23 cellular contexts compared by ENCODE assay signal in the genomic region with DNA sequence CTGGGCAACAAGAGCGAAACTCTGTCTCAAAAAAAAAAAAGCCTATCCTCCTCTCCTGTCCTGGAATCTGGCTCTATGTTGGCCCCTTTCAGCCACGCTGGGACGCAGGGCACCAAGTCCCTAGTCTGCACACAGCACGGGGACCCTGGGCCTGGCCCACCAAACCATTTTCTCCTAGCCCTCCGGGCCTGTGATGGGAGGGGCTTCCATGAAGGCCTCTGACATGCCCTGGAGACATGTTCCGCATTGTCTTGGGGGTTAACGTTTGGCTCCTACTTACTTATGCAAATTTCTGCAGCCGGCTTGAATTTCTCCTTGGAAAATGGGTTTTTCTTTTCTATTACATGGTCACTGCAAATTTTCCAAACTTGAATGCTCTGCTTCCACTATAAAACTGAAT. TPM values are rescaled to one million over a fixed set of nuclear protein-coding genes. Genes with fewer than 3 reads are reported as not detected.
DNase-seq lines count a peak whose midpoint lies in the region; ATAC-seq, FAIRE-seq and TF ChIP-seq lines count a peak whose summit lies in the region.
"Had no signal": no experiment of that assay in that cellular context is flagged by ENCODE, and none has a peak within 500 bp of the region (broad histone marks: within the 10 kb centered on the region; RNA-seq: fewer than 3 reads in every experiment).

No MANE protein-coding gene starts in this region.

- H3K9me2 ChIP-seq in GM23338 (ENCODE audit: insufficient read depth), result peaks cover 7% of the 10 kb centered on the region; the same call in 1 of the 2 replicates

- ATAC-seq in GM23338 (peak; percentile 48), heart right ventricle (no peak)

- H3K36me3 ChIP-seq in GM23338 (ENCODE audit: insufficient read depth) (no peaks in the 10 kb centered on the region), H1 (ENCODE audit: control insufficient read depth in 2 of 4, insufficient read depth in 4 of 4, low read length in 3 of 4) (no peaks in the 10 kb centered on the region), trophoblast cell (ENCODE audit: control insufficient read depth in 1 of 2, insufficient read depth in 2 of 2, low read length in 2 of 2) (no peaks in the 10 kb centered on the region), heart right ventricle (no peaks in the 10 kb centered on the region)
- H3K36me3 ChIP-seq: BE2C had no signal

- DNase-seq in GM23338 (ENCODE audit: low spot score), result no peak
- no peak for DNase-seq in H1 (ENCODE audit: low read depth in 1 of 2, low spot score in 2 of 2)
- DNase-seq in trophoblast cell, result no peak
- DNase-seq in NCI-H1105 treated with DMSO at 0.1 percent for 48 hours (lab: John Stamatoyannopoulos, UW), result no peak
- DNase-seq in EL, result no peak
- no peak for DNase-seq in heart right ventricle
- DNase-seq: ACHN; BE2C; C1 segment of cervical spinal cord; CD4-positive, CD25-positive, alpha-beta regulatory T cell; CD8-positive, alpha-beta memory T cell; COR-L47; DMS 273 treated with DMSO at 0.1 percent for 48 hours; DND-41; GDM1; GOT3; HCEC 1CT; KBM-7 had no signal

- H2BK12ac ChIP-seq in H1 (ENCODE audit: low read depth, low read length), result no peak overlapping the region
- peak overlapping the region; percentile 62 for H2BK12ac ChIP-seq in trophoblast cell (ENCODE audit: low read length)

- H4K8ac ChIP-seq in H1 (ENCODE audit: extremely low read depth, insufficient read depth, low read length) (no peak overlapping the region), trophoblast cell (ENCODE audit: low read depth, low read length) (no peak overlapping the region)

- H3K79me1 ChIP-seq in H1 (ENCODE audit: low read depth, low read length) (no peaks in the 10 kb centered on the region), trophoblast cell (ENCODE audit: low read length) (no peaks in the 10 kb centered on the region)

- no peak overlapping the region for H4K12ac ChIP-seq in trophoblast cell (ENCODE audit: low read depth, low read length)

- H3K27me3 ChIP-seq in GM23338 (ENCODE audit: insufficient read depth), result no peaks in the 10 kb centered on the region
- H3K27me3 ChIP-seq in H1 (replicated peaks in 1 of 4; ENCODE audit: control insufficient read depth in 3 of 4, extremely low read depth in 1 of 4, insufficient read depth in 3 of 4, low read length in 3 of 4), result no peaks in the 10 kb centered on the region
- no peaks in the 10 kb centered on the region for H3K27me3 ChIP-seq in trophoblast cell (ENCODE audit: insufficient read depth, low read length)
- no peaks in the 10 kb centered on the region for H3K27me3 ChIP-seq in heart right ventricle
- H3K27me3 ChIP-seq: BE2C had no signal

- H3K4me2 ChIP-seq in GM23338 (no peak overlapping the region), H1 (ENCODE audit: insufficient read depth in 1 of 2, low read depth in 2 of 2, low read length in 2 of 2) (no peak overlapping the region), trophoblast cell (ENCODE audit: low read length) (no peak overlapping the region)

- H3K4me3 Mint-ChIP-seq in GM23338, result no peak overlapping the region
- no peak overlapping the region for H3K4me3 Mint-ChIP-seq in nephron
- H3K4me3 Mint-ChIP-seq: CD4-positive, CD25-positive, alpha-beta regulatory T cell; CD8-positive, alpha-beta memory T cell had no signal

- TF ChIP-seq EP300 in H1 (IDR thresholded peaks at IDR 0.05; ENCODE audit: borderline replicate concordance in 1 of 2, low read depth in 2 of 2, low read length in 2 of 2), result no peak

- H3K27ac Mint-ChIP-seq in GM23338, result peak overlapping the region; percentile 40
- H3K27ac Mint-ChIP-seq in nephron, result peak overlapping the region in 2 of 3 experiments; percentile 8 to 64
- H3K27ac Mint-ChIP-seq: CD4-positive, CD25-positive, alpha-beta regulatory T cell; CD8-positive, alpha-beta memory T cell; IgD-negative memory B cell had no signal

- no peaks in the 10 kb centered on the region for H3F3A ChIP-seq in GM23338 (replicated peaks; ENCODE audit: low read depth)

- H3K27ac ChIP-seq in GM23338 (ENCODE audit: low read depth), result no peak overlapping the region
- no peak overlapping the region for H3K27ac ChIP-seq in H1 (ENCODE audit: low read depth, low read length)
- no peak overlapping the region for H3K27ac ChIP-seq in trophoblast cell (ENCODE audit: low read depth, low read length)
- no peak overlapping the region for H3K27ac ChIP-seq in heart right ventricle

- H4K91ac ChIP-seq in H1 (replicated peaks; ENCODE audit: insufficient read length, low read length) (no peak overlapping the region), trophoblast cell (ENCODE audit: low read depth, low read length) (no peak overlapping the region)

- POLR2A ChIA-PET in H1 (lab: Charles Lee; ENCODE audit: partially characterized antibody), result interaction anchor here (1.2 to 2.5 kb wide), 2 partner anchors 11 to 13 kb away, joined by 5 to 15 read pairs; partner anchors contain the start of gene GPT2

- 65% methylated on average over 8 of the region's 8 CpGs; no CpG with 5 or more reads in 1 of the 2 experiments for WGBS in H1 (ENCODE audit: extremely low coverage in 1 of 2, insufficient coverage in 1 of 2, insufficient read length in 1 of 2, insufficient replicate concordance in 2 of 2, low coverage in 1 of 2, low lambda C conversion rate in 2 of 2, missing lambda C conversion rate in 1 of 2), 2 experiments
- WGBS in trophoblast cell (ENCODE audit: extremely low coverage, insufficient coverage, insufficient read length), result no CpG with 5 or more reads among the region's 8 CpGs
- 78 to 80% methylated on average over 8 of the region's 8 CpGs for WGBS in heart right ventricle, 2 donors

- H3K4me3 ChIP-seq in GM23338 (no peak overlapping the region), H1 (ENCODE audit: extremely low read depth in 1 of 4, insufficient read depth in 2 of 4, low read depth in 3 of 4, low read length in 4 of 4) (no peak overlapping the region), trophoblast cell (ENCODE audit: low read depth, low read length) (no peak overlapping the region), heart right ventricle (no peak overlapping the region)

- TF ChIP-seq CTCF in GM23338 (conservative IDR thresholded peaks at IDR 0.05; ENCODE audit: low read depth in 2 of 2) (no peak), H1 (IDR thresholded peaks at IDR 0.05; ENCODE audit: control extremely low read depth in 1 of 3, insufficient read depth in 1 of 3, low read depth in 1 of 3, low read length in 3 of 3) (no peak), nephron (IDR thresholded peaks at IDR 0.05; ENCODE audit: unreplicated experiment in 3 of 3) (no peak), heart right ventricle (IDR thresholded peaks at IDR 0.05) (no peak)

- H2BK120ac ChIP-seq in H1 (replicated peaks; ENCODE audit: low read depth, low read length) (no peak overlapping the region), trophoblast cell (ENCODE audit: insufficient read depth, low read length, poor library complexity) (no peak overlapping the region)

- peaks cover 5% of the 10 kb centered on the region; the same call in 1 of the 3 replicates for H3K9me3 Mint-ChIP-seq in GM23338
- no peaks in the 10 kb centered on the region for H3K9me3 Mint-ChIP-seq in nephron
- H3K9me3 Mint-ChIP-seq: CD8-positive, alpha-beta memory T cell had no signal

- peaks cover 18% of the 10 kb centered on the region; the same call in 1 of the 2 replicates for H3K4me1 ChIP-seq in GM23338 (ENCODE audit: insufficient read depth)
- no peaks in the 10 kb centered on the region for H3K4me1 ChIP-seq in H1 (replicated peaks in 1 of 4; ENCODE audit: control insufficient read depth in 3 of 4, insufficient read depth in 4 of 4, low read length in 3 of 4)
- peaks cover 3 to 5% of the 10 kb centered on the region in 2 experiments for H3K4me1 ChIP-seq in trophoblast cell (ENCODE audit: control insufficient read depth in 1 of 2, insufficient read depth in 2 of 2, low read length in 2 of 2)
- H3K4me1 ChIP-seq in heart right ventricle, result peaks cover 0 to 7% (median 0%) of the 10 kb centered on the region in 9 donors
- H3K4me1 ChIP-seq: BE2C had no signal

- H4K5ac ChIP-seq in H1 (ENCODE audit: insufficient read length, low read depth, low read length), result no peak overlapping the region

- H3K14ac ChIP-seq in H1 (ENCODE audit: insufficient read length) (no peak overlapping the region), trophoblast cell (ENCODE audit: low read length) (no peak overlapping the region)

- H4K20me1 ChIP-seq in GM23338 (replicated peaks; ENCODE audit: insufficient read depth) (no peaks in the 10 kb centered on the region), H1 (replicated peaks in 1 of 2; ENCODE audit: control insufficient read depth in 1 of 2, insufficient read depth in 2 of 2, low read length in 2 of 2) (no peaks in the 10 kb centered on the region)

- FAIRE-seq in H1 (lab: Jason Lieb, UNC), result no peak
- FAIRE-seq: GM12892, GM18507, HTR-8/SVneo had no signal

- H3K4me1 Mint-ChIP-seq in GM23338, result peaks cover 14% of the 10 kb centered on the region
- H3K4me1 Mint-ChIP-seq in nephron, result peaks cover 22% of the 10 kb centered on the region
- H3K4me1 Mint-ChIP-seq: CD4-positive, CD25-positive, alpha-beta regulatory T cell; CD8-positive, alpha-beta memory T cell had no signal

- no peak overlapping the region for H2BK15ac ChIP-seq in H1 (ENCODE audit: low read length)

- H3K23ac ChIP-seq in H1 (ENCODE audit: insufficient read length), result no peak overlapping the region
- H3K23ac ChIP-seq in trophoblast cell (ENCODE audit: low read length), result no peak overlapping the region

- no peak overlapping the region for H2BK20ac ChIP-seq in H1 (ENCODE audit: low read length)

- no peak overlapping the region for H3K56ac ChIP-seq in H1 (replicated peaks; ENCODE audit: insufficient read length, low read depth, low read length)

- H2BK5ac ChIP-seq in H1 (ENCODE audit: low read depth, low read length), result no peak overlapping the region
- H2BK5ac ChIP-seq in trophoblast cell (ENCODE audit: low read depth, low read length, poor library complexity), result no peak overlapping the region

- no peaks in the 10 kb centered on the region for H3K79me2 ChIP-seq in GM23338 (replicated peaks; ENCODE audit: insufficient read depth)
- H3K79me2 ChIP-seq in H1 (ENCODE audit: control insufficient read depth in 1 of 2, insufficient read depth in 2 of 2, low read length in 2 of 2), result no peaks in the 10 kb centered on the region
- no peaks in the 10 kb centered on the region for H3K79me2 ChIP-seq in trophoblast cell (ENCODE audit: control insufficient read depth, insufficient read depth, low read length, poor library complexity)

- intact Hi-C loops in heart right ventricle (cut with DNase I), result no loop called here

- no peak overlapping the region for H2AK5ac ChIP-seq in H1 (ENCODE audit: low read depth, low read length)
- H2AK5ac ChIP-seq in trophoblast cell (ENCODE audit: low read length), result no peak overlapping the region

- H3K4ac ChIP-seq in H1 (replicated peaks; ENCODE audit: insufficient read length, low read depth, low read length) (no peak overlapping the region), trophoblast cell (ENCODE audit: low read depth, low read length) (no peak overlapping the region)

- TF ChIP-seq POLR2A in H1 (IDR thresholded peaks at IDR 0.05; ENCODE audit: control extremely low read depth in 1 of 2, low read depth in 2 of 2, low read length in 2 of 2), result no peak

- H3K9ac ChIP-seq in H1 (replicated peaks in 1 of 4; ENCODE audit: extremely low read depth in 1 of 4, low read depth in 3 of 4, low read length in 3 of 4) (no peak overlapping the region), trophoblast cell (ENCODE audit: low read length) (no peak overlapping the region)

- H3K23me2 ChIP-seq in H1 (ENCODE audit: low read depth, low read length), result no peaks in the 10 kb centered on the region

- H3K36me3 Mint-ChIP-seq in GM23338 (ENCODE audit: low read depth), result peaks cover 3% of the 10 kb centered on the region; the same call in 1 of the 3 replicates
- H3K36me3 Mint-ChIP-seq in nephron (ENCODE audit: low read depth), result no peaks in the 10 kb centered on the region
- H3K36me3 Mint-ChIP-seq: CD4-positive, CD25-positive, alpha-beta regulatory T cell had no signal

- CTCF ChIA-PET in H1 (lab: Charles Lee; ENCODE audit: partially characterized antibody), result interaction anchor here (0.7 kb wide), 1 partner anchor 20 kb away, joined by 3 read pairs; no protein-coding TSS in a partner anchor

- no peaks in the 10 kb centered on the region for H3K27me3 Mint-ChIP-seq in GM23338 (ENCODE audit: insufficient read depth, low read depth, poor library complexity)
- H3K27me3 Mint-ChIP-seq in nephron (ENCODE audit: low read depth), result no peaks in the 10 kb centered on the region
- H3K27me3 Mint-ChIP-seq: IgD-negative memory B cell had no signal

- H2AFZ ChIP-seq in GM23338 (peak overlapping the region; percentile 90), H1 (ENCODE audit: low read length) (peak overlapping the region; percentile 65; the same call in 1 of the 2 replicates), trophoblast cell (ENCODE audit: insufficient read depth, low read length, poor library complexity) (no peak overlapping the region)

- H3K18ac ChIP-seq in H1 (ENCODE audit: extremely low read depth, low read length), result no peak overlapping the region
- no peak overlapping the region for H3K18ac ChIP-seq in trophoblast cell (ENCODE audit: low read length)

- H3K9me3 ChIP-seq in H1 (ENCODE audit: insufficient read depth in 2 of 2, low read depth in 1 of 2, low read length in 1 of 2) (no peaks in the 10 kb centered on the region), trophoblast cell (ENCODE audit: insufficient read depth, low read depth, low read length) (peaks cover 2% of the 10 kb centered on the region), heart right ventricle (no peaks in the 10 kb centered on the region)
- H3K9me3 ChIP-seq: BE2C had no signal

- TF ChIP-seq RAD21 in H1 (IDR thresholded peaks at IDR 0.05 in 1 of 2, conservative IDR thresholded peaks at IDR 0.05 in 1 of 2; ENCODE audit: low read depth in 2 of 2, low read length in 2 of 2), result no peak

RNA-seq across cellular contexts. Expression of gene GPT2, which starts 12.6 kb away (rescaled TPM):
- 81.0 and 82.6 TPM in 2 replicates for total RNA-seq in GM23338 (2014; rRNA removed; shearing (Covaris generic))
- polyA plus RNA-seq in GM23338 (2016; fragmentation: Nextera tagmentation; extraction: Ambion mirVana) (48.5 TPM in 2 replicates), H1 (2011; rRNA removed) (71.6 and 121 TPM in 2 replicates), heart right ventricle (1 to 10 TPM; 6.7 to 8.0 TPM)
- total RNA-seq in H1 (2021; fragmentation: NEBNext Ultra II Directional; extraction: Animal tissue kit (Norgen Biotek cat#: 25700)), result 86.3 and 94.1 TPM in 2 replicates
- 111 TPM for polyA plus RNA-seq in H1 (2011; cell fraction: cytosol; rRNA removed)
- 145 TPM for polyA plus RNA-seq in H1 (2011; cell fraction: nucleus; rRNA removed)
- 48.6 to 86.0 TPM (median 71.2 TPM) in 4 replicates for polyA plus RNA-seq in H1 (2012, experiment 1 of 2)
- polyA plus RNA-seq in H1 (2012, experiment 2 of 2), result 46.6 TPM
- polyA plus RNA-seq in H1 (2013, experiment 1 of 2), result 29.5 TPM
- 28.1 TPM for polyA plus RNA-seq in H1 (2013, experiment 2 of 2)
- 70.2 and 103 TPM in 2 replicates for polyA minus RNA-seq in H1 (2011; rRNA and poly(A)+ RNA removed)
- 58.3 TPM for polyA minus RNA-seq in H1 (2011; cell fraction: cytosol; rRNA and poly(A)+ RNA removed)
- 37.7 TPM for polyA minus RNA-seq in H1 (2011; cell fraction: nucleus; rRNA and poly(A)+ RNA removed)
- polyA plus RNA-seq in trophoblast cell (2013), result 73.2 and 77.7 TPM in 2 replicates
- 10 to 100 TPM in 9 of 10 donors, 1 to 10 TPM in 1; 8.6 to 23.7 (median 18.7) TPM for total RNA-seq in heart right ventricle

RNA-seq across cellular contexts. Expression of gene C16orf87, which starts 40.6 kb away (rescaled TPM):
- total RNA-seq in GM23338 (2014; rRNA removed; shearing (Covaris generic)), result 23.4 and 32.1 TPM in 2 replicates
- polyA plus RNA-seq in GM23338 (2016; fragmentation: Nextera tagmentation; extraction: Ambion mirVana), result 40.2 and 46.0 TPM in 2 replicates
- total RNA-seq in H1 (2021; fragmentation: NEBNext Ultra II Directional; extraction: Animal tissue kit (Norgen Biotek cat#: 25700)), result 20.6 and 21.8 TPM in 2 replicates
- polyA plus RNA-seq in H1 (2011; rRNA removed), result 3.4 and 4.8 TPM in 2 replicates
- 9.5 TPM for polyA plus RNA-seq in H1 (2011; cell fraction: cytosol; rRNA removed)
- polyA plus RNA-seq in H1 (2011; cell fraction: nucleus; rRNA removed), result 2.4 TPM
- polyA plus RNA-seq in H1 (2012, experiment 1 of 2), result 8.4 to 16.0 TPM (median 9.2 TPM) in 4 replicates
- 2.7 TPM for polyA plus RNA-seq in H1 (2012, experiment 2 of 2)
- 13.2 TPM for polyA plus RNA-seq in H1 (2013, experiment 1 of 2)
- polyA plus RNA-seq in H1 (2013, experiment 2 of 2), result 14.2 TPM
- polyA minus RNA-seq in H1 (2011; rRNA and poly(A)+ RNA removed), result 4.4 and 5.6 TPM in 2 replicates
- polyA minus RNA-seq in H1 (2011; cell fraction: cytosol; rRNA and poly(A)+ RNA removed), result 4.7 TPM
- polyA minus RNA-seq in H1 (2011; cell fraction: nucleus; rRNA and poly(A)+ RNA removed), result 7.8 TPM
- 30.3 and 33.4 TPM in 2 replicates for polyA plus RNA-seq in trophoblast cell (2013)
- total RNA-seq in heart right ventricle, result 10 to 100 TPM in 9 of 10 donors, 1 to 10 TPM in 1; 8.6 to 17.8 (median 12.3) TPM
- 1 to 10 TPM; 3.1 to 8.3 TPM for polyA plus RNA-seq in heart right ventricle
